9 cellular contexts compared by ENCODE assay signal in genomic region chr9:133188006-133188842, GRCh38. TPM values are rescaled to one million over a fixed set of nuclear protein-coding genes. Genes with fewer than 3 reads are reported as not detected.
DNase-seq lines count a peak whose midpoint lies in the region; ATAC-seq and TF ChIP-seq lines count a peak whose summit lies in the region.
"Had no signal": no experiment of that assay in that cellular context is flagged by ENCODE, and none has a peak within 500 bp of the region (broad histone marks: within the 10 kb centered on the region; RNA-seq: fewer than 3 reads in every experiment).

No MANE protein-coding gene starts in this region.

- peak; percentile 69 for DNase-seq in cardiac septum (ENCODE audit: low spot score)
- no peak for DNase-seq in Right ventricle myocardium superior
- peak; percentile 36 for DNase-seq in NCI-H2196 treated with DMSO at 0.1 percent for 48 hours (lab: John Stamatoyannopoulos, UW; ENCODE audit: unreplicated experiment)
- DNase-seq in epithelial cell of esophagus (ENCODE audit: low read depth): peak; percentile 9
- DNase-seq in transverse colon: peak; percentile 54
- no peak for DNase-seq in kidney glomerular epithelial cell (lab: John Stamatoyannopoulos, UW)

- TF ChIP-seq EP300 in transverse colon (IDR thresholded peaks at IDR 0.05; ENCODE audit: low read depth): no peak

- H3K4me1 ChIP-seq in transverse colon: peaks cover 0 to 10% (median 2%) of the 10 kb centered on the region in 4 donors

- no peak for TF ChIP-seq POLR2A in transverse colon (IDR thresholded peaks at IDR 0.05)

- no peak for ATAC-seq in Right ventricle myocardium superior (ENCODE audit: poor library complexity)
- ATAC-seq in GM19324 (IDR thresholded peaks at IDR 0.05; ENCODE audit: low FRiP score, unreplicated experiment): no peak
- ATAC-seq in HG03095 (IDR thresholded peaks at IDR 0.05; ENCODE audit: unreplicated experiment): no peak

- peak; percentile 12 for TF ChIP-seq CTCF in epithelial cell of esophagus (IDR thresholded peaks at IDR 0.05; ENCODE audit: insufficient read depth, low read depth, low read length, missing control alignments)
- TF ChIP-seq CTCF in transverse colon (IDR thresholded peaks at IDR 0.05): peak in 2 of 5 experiments; percentile 20 to 34

- peaks cover 17% of the 10 kb centered on the region for H3K27me3 ChIP-seq in transverse colon

- intact Hi-C loops in cardiac septum (cut with DNase I): loop anchor here (2.0 to 5.0 kb wide), 3 partner anchors 89 to 299 kb away; no protein-coding TSS in a partner anchor
- intact Hi-C loops in Right ventricle myocardium superior (cut with DNase I): loop anchor here (5.0 to 10.0 kb wide), 4 partner anchors 87 to 537 kb away; partner anchors contain the start of gene ABO
- intact Hi-C loops in transverse colon (cut with DNase I; ENCODE audit: low total_unique reads): loop anchor here (10.0 kb wide), 1 partner anchor 297 kb away; no protein-coding TSS in a partner anchor

- in situ Hi-C loops in transverse colon (cut with MboI; ENCODE audit: low pct_ligation_motif_present in 1 of 4, low pct_unique_long_range_greater_than_20kb in 1 of 4, low sequenced_read_pairs in 3 of 4): loop anchor here (5.0 to 25.0 kb wide), 4 partner anchors 134 to 299 kb away; partner anchors contain the start of gene SLC2A6 (in 1 of the 4)

- H3K27ac ChIP-seq in transverse colon: no peak overlapping the region
- H3K27ac ChIP-seq: epithelial cell of prostate had no signal

- 59 to 92% methylated on average over 4 to 16 of the region's 21 CpGs for WGBS in transverse colon (ENCODE audit: low coverage in 1 of 2), 2 donors

- H3K4me3 ChIP-seq in epithelial cell of esophagus (ENCODE audit: low read length): no peak overlapping the region
- H3K4me3 ChIP-seq in transverse colon: no peak overlapping the region

- H3K9me3 ChIP-seq in transverse colon: no peaks in the 10 kb centered on the region

- no peaks in the 10 kb centered on the region for H3K36me3 ChIP-seq in transverse colon

RNA-seq across cellular contexts. Expression of gene OBP2B, which starts 20.8 kb away (rescaled TPM):
- total RNA-seq in cardiac septum (not detected), Right ventricle myocardium superior (not detected), transverse colon (not detected)

RNA-seq across cellular contexts. Expression of gene GBGT1, which starts 24.5 kb away (rescaled TPM):
- total RNA-seq in cardiac septum: 4.6 TPM
- total RNA-seq in Right ventricle myocardium superior: 6.4 TPM
- 10 to 100 TPM in 3 of 4 donors, 1 to 10 TPM in 1; 4.1 to 15.7 (median 11.8) TPM for total RNA-seq in transverse colon

Comparison
In these comparisons a context has a peak if more than half of its experiments do, and no peak if none do; other contexts are left out.
1. DNase-seq: peak in cardiac septum (single experiment), NCI-H2196 treated with DMSO at 0.1 percent for 48 hours (single experiment), epithelial cell of esophagus (single experiment) and transverse colon (single experiment); none in Right ventricle myocardium superior (single experiment) and kidney glomerular epithelial cell (single experiment).